Comparison of ENCODE assay signal across 10 cellular contexts in genomic region chr19:1746401-1747284, GRCh38. TPM values are rescaled to one million over a fixed set of nuclear protein-coding genes. Genes with fewer than 3 reads are reported as not detected.
DNase-seq lines count a peak whose midpoint lies in the region; ATAC-seq, FAIRE-seq and TF ChIP-seq lines count a peak whose summit lies in the region.
"Had no signal": no experiment of that assay in that cellular context is flagged by ENCODE, and none has a peak within 500 bp of the region (broad histone marks: within the 10 kb centered on the region; RNA-seq: fewer than 3 reads in every experiment).

No MANE protein-coding gene starts in this region.

- H3K36me3 Mint-ChIP-seq in Calu3 (ENCODE audit: insufficient read depth, unreplicated experiment) (peaks cover 36% of the 10 kb centered on the region), astrocyte (ENCODE audit: low read depth, unreplicated experiment) (no peaks in the 10 kb centered on the region)

- H3K79me2 ChIP-seq in astrocyte (ENCODE audit: insufficient read depth, low read length) (no peaks in the 10 kb centered on the region), HepG2 (ENCODE audit: insufficient read depth, low read length) (no peaks in the 10 kb centered on the region)

- no peaks in the 10 kb centered on the region for H3K36me3 ChIP-seq in astrocyte (ENCODE audit: insufficient read depth, low read length)
- no peaks in the 10 kb centered on the region for H3K36me3 ChIP-seq in HepG2 (replicated peaks in 1 of 2; ENCODE audit: control insufficient read depth in 1 of 2, insufficient read depth in 2 of 2, low read length in 2 of 2)
- no peaks in the 10 kb centered on the region for H3K36me3 ChIP-seq in Peyer's patch
- H3K36me3 ChIP-seq: SJSA1 had no signal

- DNase-seq in Calu3 (peak; percentile 67), HT-29 (ENCODE audit: low spot score) (peak; percentile 57), astrocyte (ENCODE audit: low read depth) (peak; percentile 24), HepG2 (ENCODE audit: low spot score) (no peak), DMS153 (lab: John Stamatoyannopoulos, UW) (no peak), Peyer's patch (no peak), GM12891 (ENCODE audit: insufficient read length, low spot score) (no peak)

- H3K4me2 ChIP-seq in astrocyte (ENCODE audit: low read length) (peak overlapping the region; percentile 69), HepG2 (ENCODE audit: low read depth, low read length) (no peak overlapping the region)

- intact Hi-C loops in Calu3 (cut with micrococcal nuclease; ENCODE audit: unreplicated experiment) (no loop called here), HepG2 (cut with micrococcal nuclease; ENCODE audit: unreplicated experiment) (no loop called here)

- no peak for TF ChIP-seq RAD21 in HepG2 (CRISPR knock-in tag; IDR thresholded peaks at IDR 0.05)

- H4K20me1 ChIP-seq in astrocyte (ENCODE audit: insufficient read depth, low read length) (no peaks in the 10 kb centered on the region), HepG2 (ENCODE audit: insufficient read depth, low read length) (no peaks in the 10 kb centered on the region; the same call in 1 of the 2 replicates)

- no peak for TF ChIP-seq POLR2A in HepG2 (IDR thresholded peaks at IDR 0.05; ENCODE audit: insufficient read depth in 1 of 2, low read depth in 2 of 2, low read length in 2 of 2)
- no peak for TF ChIP-seq POLR2A in Peyer's patch (IDR thresholded peaks at IDR 0.05)
- TF ChIP-seq POLR2A in GM12891 (IDR thresholded peaks at IDR 0.05; ENCODE audit: low read depth, low read length), result no peak

- H3K9me3 Mint-ChIP-seq in Calu3 (ENCODE audit: low read depth, unreplicated experiment) (no peaks in the 10 kb centered on the region), astrocyte (ENCODE audit: unreplicated experiment) (peaks cover 2% of the 10 kb centered on the region)

- TF ChIP-seq CTCF in Calu3 (IDR thresholded peaks at IDR 0.05; ENCODE audit: unreplicated experiment) (no peak), astrocyte (IDR thresholded peaks at IDR 0.05; ENCODE audit: insufficient read depth, low read depth, low read length) (no peak), HepG2 (CRISPR knock-in tag; IDR thresholded peaks at IDR 0.05) (no peak), Peyer's patch (IDR thresholded peaks at IDR 0.05) (no peak)

- H3K4me1 ChIP-seq in astrocyte (ENCODE audit: insufficient read depth, low read length) (peaks cover 14% of the 10 kb centered on the region), HepG2 (ENCODE audit: insufficient read depth, low read length) (0 out of 2 replicates have a peak, but pooled peaks cover 12% of the 10 kb centered on the region), Peyer's patch (peaks cover 8 to 42% (median 22%) of the 10 kb centered on the region in 4 donors)

- FAIRE-seq in astrocyte (lab: Jason Lieb, UNC), result no peak
- FAIRE-seq in HepG2 (lab: Jason Lieb, UNC), result no peak
- no peak for FAIRE-seq in GM12891 (lab: Jason Lieb, UNC)

- H3K27me3 Mint-ChIP-seq in Calu3 (ENCODE audit: unreplicated experiment), result no peaks in the 10 kb centered on the region
- peaks cover 28% of the 10 kb centered on the region for H3K27me3 Mint-ChIP-seq in astrocyte (ENCODE audit: low read depth, unreplicated experiment)

- H2AFZ ChIP-seq in astrocyte (ENCODE audit: low read depth, low read length) (peak overlapping the region; percentile 3), HepG2 (ENCODE audit: low read length) (no peak overlapping the region)

- H3K4me3 ChIP-seq in astrocyte (ENCODE audit: insufficient read depth, low read depth, low read length) (no peak overlapping the region), HepG2 (replicated peaks in 1 of 3; ENCODE audit: insufficient read depth in 1 of 3, low read depth in 2 of 3, low read length in 3 of 3) (no peak overlapping the region), Peyer's patch (no peak overlapping the region)
- H3K4me3 ChIP-seq: SJSA1 had no signal

- H3K27ac ChIP-seq in astrocyte (ENCODE audit: low read depth, low read length) (no peak overlapping the region), HepG2 (ENCODE audit: extremely low read length, insufficient read depth, low read length) (no peak overlapping the region), Peyer's patch (no peak overlapping the region)
- H3K27ac ChIP-seq: SJSA1 had no signal

- CTCF ChIA-PET in Calu3 (lab: Charles Lee), result interaction anchor here (0.6 to 2.0 kb wide), 6 partner anchors 9 to 1174 kb away, joined by 3 to 11 read pairs (median 4); partner anchors contain the start of gene BSG
- CTCF ChIA-PET in HepG2 (lab: Yijun Ruan, JAX; ENCODE audit: low intra/inter-chr PET ratio, low total read pairs), result no interaction called here

- H3K4me1 Mint-ChIP-seq in Calu3 (ENCODE audit: low read depth, unreplicated experiment) (no peaks in the 10 kb centered on the region), astrocyte (ENCODE audit: low read depth, unreplicated experiment) (no peaks in the 10 kb centered on the region)

- H3K27ac Mint-ChIP-seq in Calu3 (ENCODE audit: unreplicated experiment) (peak overlapping the region; percentile 91), astrocyte (ENCODE audit: unreplicated experiment) (no peak overlapping the region)

- H3K9me3 ChIP-seq in astrocyte (ENCODE audit: insufficient read depth, low read depth, low read length), result no peaks in the 10 kb centered on the region
- no peaks in the 10 kb centered on the region for H3K9me3 ChIP-seq in HepG2 (ENCODE audit: low read length)
- no peaks in the 10 kb centered on the region for H3K9me3 ChIP-seq in Peyer's patch
- H3K9me3 ChIP-seq: SJSA1 had no signal

- in situ Hi-C loops in HepG2 (cut with HindIII; ENCODE audit: extremely low pct_ligation_motif_present, low pct_unique_long_range_greater_than_20kb), result no loop called here

- 7% methylated on average over 5 of the region's 31 CpGs for WGBS in HepG2 (ENCODE audit: low lambda C conversion rate)

- no peak for TF ChIP-seq EP300 in HepG2 (IDR thresholded peaks at IDR 0.05; ENCODE audit: low read depth in 2 of 2, low read length in 2 of 2)
- no peak for TF ChIP-seq EP300 in HepG2 (CRISPR knock-in tag; IDR thresholded peaks at IDR 0.05; ENCODE audit: borderline replicate concordance)

- BruUV-seq in Calu3 (replicated peaks; lab: Mats Ljungman, UMichigan) (TSS peak; percentile 49), HepG2 (replicated peaks; lab: Mats Ljungman, UMichigan) (no TSS peak)

- H3K27me3 ChIP-seq in astrocyte (ENCODE audit: insufficient read depth, low read length) (peaks cover 28% of the 10 kb centered on the region), HepG2 (ENCODE audit: control insufficient read depth in 1 of 2, insufficient read depth in 2 of 2, low read length in 2 of 2) (peaks cover 12 to 66% of the 10 kb centered on the region in 2 experiments), Peyer's patch (peaks cover 0 to 67% of the 10 kb centered on the region in 2 donors)

- H3K9ac ChIP-seq in astrocyte (ENCODE audit: low read length) (no peak overlapping the region), HepG2 (ENCODE audit: insufficient read depth, low read depth, low read length) (no peak overlapping the region)

- H3K4me3 Mint-ChIP-seq in Calu3 (ENCODE audit: low read depth, unreplicated experiment) (peak overlapping the region; percentile 64), astrocyte (ENCODE audit: unreplicated experiment) (no peak overlapping the region)

- POLR2A ChIA-PET in HepG2 (lab: Yijun Ruan, JAX), result interaction anchor here (1.1 kb wide), 1 partner anchor 156 kb away, joined by 3 read pairs; no protein-coding TSS in a partner anchor

- peak; percentile 50 for ATAC-seq in HepG2
- no peak for ATAC-seq in HG03095 (IDR thresholded peaks at IDR 0.05; ENCODE audit: unreplicated experiment)

TF ChIP-seq in HepG2, 621 proteins besides CTCF, POLR2A, EP300 and RAD21:
- TF ChIP-seq RXRA (CRISPR knock-in tag; IDR thresholded peaks at IDR 0.05) (0 out of 2 replicates have a peak, but pooled peaks have one; percentile 15), NFRKB (IDR thresholded peaks at IDR 0.05) (no peak), ZNF629 (CRISPR knock-in tag; conservative IDR thresholded peaks at IDR 0.05) (peak; percentile 73), PCBP1 (IDR thresholded peaks at IDR 0.05; ENCODE audit: borderline replicate concordance, low read depth, low read length) (0 out of 2 replicates have a peak, but pooled peaks have one; percentile 23)
TF ChIP-seq in HepG2: peak in this region for 3.

TF ChIP-seq in GM12891, 5 proteins besides CTCF, POLR2A, EP300 and RAD21:
- TF ChIP-seq POU2F2 (IDR thresholded peaks at IDR 0.05; ENCODE audit: low read depth, low read length) (no peak), POLR2AphosphoS5 (IDR thresholded peaks at IDR 0.05; ENCODE audit: low read depth, low read length) (no peak), SPI1 (IDR thresholded peaks at IDR 0.05; ENCODE audit: low read depth, low read length) (no peak), TAF1 (IDR thresholded peaks at IDR 0.05; ENCODE audit: low read depth, low read length) (no peak), PAX5 (IDR thresholded peaks at IDR 0.05; ENCODE audit: insufficient read depth, low read length, severe bottlenecking) (no peak)

RNA-seq across cellular contexts. Expression of gene ONECUT3, which starts 6.7 kb away (rescaled TPM):
- total RNA-seq in Calu3 (2022) (20.0 and 25.7 TPM in 2 replicates), astrocyte (not detected in 2 replicates), HepG2 (2016; rRNA removed; fragmentation: Illumina TruSeq; extraction: Trizol) (not detected in 2 replicates), Peyer's patch (under 1 TPM in 2 of 4 donors, not detected in 2; 0.27 to 0.28 TPM)
- total RNA-seq in HT-29 (2014; rRNA removed; shearing (Covaris generic)), result not detected in 2 replicates
- total RNA-seq in HepG2 (2016; cell fraction: cytosol; rRNA removed; fragmentation: Illumina TruSeq; extraction: Trizol; ENCODE audit: low read depth), result not detected in 2 replicates
- total RNA-seq in HepG2 (2016; cell fraction: insoluble cytoplasmic fraction; rRNA removed; fragmentation: Illumina TruSeq; extraction: Trizol), result not detected in 2 replicates
- total RNA-seq in HepG2 (2016; cell fraction: membrane; rRNA removed; fragmentation: Illumina TruSeq; extraction: Trizol), result not detected in 2 replicates
- not detected in 2 replicates for total RNA-seq in HepG2 (2016; cell fraction: nucleus; rRNA removed; fragmentation: Illumina TruSeq; extraction: Trizol)
- polyA plus RNA-seq in HepG2 (2011; rRNA removed), result under 0.01 and 0.01 TPM in 2 replicates
- polyA plus RNA-seq in HepG2 (2011; cell fraction: cytosol; rRNA removed), result 0.01 TPM in 1 of 2 replicates, not detected in the other
- 0.03 TPM in 1 of 2 replicates, not detected in the other for polyA plus RNA-seq in HepG2 (2011; cell fraction: nucleus; rRNA removed)
- polyA plus RNA-seq in HepG2 (2012), result not detected in 2 replicates
- not detected in 2 replicates for polyA plus RNA-seq in HepG2 (2016; cell fraction: cytosol; fragmentation: Illumina TruSeq; extraction: Trizol; ENCODE audit: low read depth)
- polyA plus RNA-seq in HepG2 (2016; cell fraction: insoluble cytoplasmic fraction; fragmentation: Illumina TruSeq; extraction: Trizol; ENCODE audit: low read depth), result 0.02 TPM in 1 of 2 replicates, not detected in the other
- not detected in 2 replicates for polyA plus RNA-seq in HepG2 (2016; cell fraction: membrane; fragmentation: Illumina TruSeq; extraction: Trizol; ENCODE audit: low read depth)
- not detected in 2 replicates for polyA plus RNA-seq in HepG2 (2016; cell fraction: nucleus; fragmentation: Illumina TruSeq; extraction: Trizol; ENCODE audit: insufficient read depth, low read depth)
- not detected in 2 replicates for polyA minus RNA-seq in HepG2 (2011; rRNA and poly(A)+ RNA removed; ENCODE audit: low replicate concordance)
- not detected in 2 replicates for polyA minus RNA-seq in HepG2 (2011; cell fraction: cytosol; rRNA and poly(A)+ RNA removed)
- not detected in 2 replicates for polyA minus RNA-seq in HepG2 (2011; cell fraction: nucleus; rRNA and poly(A)+ RNA removed)
- polyA plus RNA-seq in GM12891 (2012; ENCODE audit: low read depth, missing spikeins), result not detected
- total RNA-seq: chondrocyte, SJSA1 had no signal

Comparison
In these comparisons a context has a peak if more than half of its experiments do, and no peak if none do; other contexts are left out.
1. DNase-seq: peak in Calu3 (single experiment), HT-29 (single experiment) and astrocyte (single experiment); none in HepG2 (single experiment), DMS153 (single experiment), Peyer's patch (0 of 3) and GM12891 (single experiment).
2. RNA of gene ONECUT3, which starts 6.7 kb away (total RNA-seq): 20.0 to 25.7 TPM in Calu3; 0.27 to 0.28 TPM in Peyer's patch, not detected in astrocyte, not detected in HT-29 and not detected in HepG2; every median in the first group is over 10 times any median in the second.